In genomic region chr4:147782087-147782781, GRCh38 we compare ENCODE assay signal across 1 cellular context.
A peak's percentile ranks its signal among the peaks of the same experiment; 100 is the strongest.
TF ChIP-seq lines count a peak whose summit lies in the region.

No MANE protein-coding gene starts in this region.

TF ChIP-seq in HEK293, 187 proteins besides CTCF, POLR2A, EP300 and RAD21 (continued from another document and continues in another):
- TF ChIP-seq ZNF449 (tag by site-specific recombination; IDR thresholded peaks at IDR 0.05) (no peak), ZBTB7A (tag by site-specific recombination; IDR thresholded peaks at IDR 0.05; ENCODE audit: low read depth) (no peak), ZNF146 (tag by site-specific recombination; IDR thresholded peaks at IDR 0.05) (no peak), ZNF596 (tag by site-specific recombination; IDR thresholded peaks at IDR 0.05) (0 out of 2 replicates have a peak, but pooled peaks have one; percentile 19), ZIC2 (tag by site-specific recombination; IDR thresholded peaks at IDR 0.05) (peak; percentile 48), ZNF629 (tag by site-specific recombination; IDR thresholded peaks at IDR 0.05) (peak; percentile 79), ZNF10 (tag by site-specific recombination; IDR thresholded peaks at IDR 0.05) (0 out of 2 replicates have a peak, but pooled peaks have one; percentile 36), ZNF391 (tag by site-specific recombination; IDR thresholded peaks at IDR 0.05; ENCODE audit: borderline replicate concordance, low read depth) (no peak), ZNF311 (tag by site-specific recombination; IDR thresholded peaks at IDR 0.05; ENCODE audit: borderline replicate concordance) (no peak), PRDM2 (tag by site-specific recombination; IDR thresholded peaks at IDR 0.05; ENCODE audit: borderline replicate concordance) (no peak), IKZF3 (tag by site-specific recombination; IDR thresholded peaks at IDR 0.05) (peak; percentile 55; the same call in 1 of the 2 replicates), ZNF433 (tag by site-specific recombination; IDR thresholded peaks at IDR 0.05; ENCODE audit: low read depth) (no peak), ZXDB (tag by site-specific recombination; IDR thresholded peaks at IDR 0.05) (peak; percentile 51; the same call in 1 of the 2 replicates), PATZ1 (tag by site-specific recombination; IDR thresholded peaks at IDR 0.05) (peak; percentile 29; the same call in 1 of the 2 replicates), ZNF416 (tag by site-specific recombination; IDR thresholded peaks at IDR 0.05) (no peak), ZBTB20 (tag by site-specific recombination; IDR thresholded peaks at IDR 0.05) (peak; percentile 49; the same call in 1 of the 2 replicates), ZNF600 (tag by site-specific recombination; IDR thresholded peaks at IDR 0.05) (peak; percentile 93), ZNF423 (tag by site-specific recombination; IDR thresholded peaks at IDR 0.05) (no peak), KLF7 (tag by site-specific recombination; IDR thresholded peaks at IDR 0.05; ENCODE audit: borderline replicate concordance) (no peak), ZNF350 (tag by site-specific recombination; IDR thresholded peaks at IDR 0.05) (no peak), ZNF133 (tag by site-specific recombination; IDR thresholded peaks at IDR 0.05) (no peak), ZNF510 (tag by site-specific recombination; IDR thresholded peaks at IDR 0.05; ENCODE audit: insufficient replicate concordance) (no peak), ZSCAN4 (tag by site-specific recombination; IDR thresholded peaks at IDR 0.05) (no peak), ZNF670 (tag by site-specific recombination; IDR thresholded peaks at IDR 0.05; ENCODE audit: low read depth) (no peak), WT1 (tag by site-specific recombination; IDR thresholded peaks at IDR 0.05) (no peak), BCL11B (tag by site-specific recombination; IDR thresholded peaks at IDR 0.05; ENCODE audit: low read depth) (no peak), ZBTB8A (tag by site-specific recombination; IDR thresholded peaks at IDR 0.05) (no peak), TRIM28 (IDR thresholded peaks at IDR 0.05; ENCODE audit: borderline replicate concordance, low read length) (peak; percentile 88), ZSCAN30 (tag by site-specific recombination; IDR thresholded peaks at IDR 0.05) (no peak), ZNF48 (tag by site-specific recombination; IDR thresholded peaks at IDR 0.05) (no peak), ZNF513 (tag by site-specific recombination; IDR thresholded peaks at IDR 0.05) (no peak), ZNF184 (tag by site-specific recombination; IDR thresholded peaks at IDR 0.05) (no peak), ZNF169 (tag by site-specific recombination; IDR thresholded peaks at IDR 0.05) (no peak), ZSCAN5A (tag by site-specific recombination; IDR thresholded peaks at IDR 0.05) (no peak)
- TF ChIP-seq, protein P1, sequence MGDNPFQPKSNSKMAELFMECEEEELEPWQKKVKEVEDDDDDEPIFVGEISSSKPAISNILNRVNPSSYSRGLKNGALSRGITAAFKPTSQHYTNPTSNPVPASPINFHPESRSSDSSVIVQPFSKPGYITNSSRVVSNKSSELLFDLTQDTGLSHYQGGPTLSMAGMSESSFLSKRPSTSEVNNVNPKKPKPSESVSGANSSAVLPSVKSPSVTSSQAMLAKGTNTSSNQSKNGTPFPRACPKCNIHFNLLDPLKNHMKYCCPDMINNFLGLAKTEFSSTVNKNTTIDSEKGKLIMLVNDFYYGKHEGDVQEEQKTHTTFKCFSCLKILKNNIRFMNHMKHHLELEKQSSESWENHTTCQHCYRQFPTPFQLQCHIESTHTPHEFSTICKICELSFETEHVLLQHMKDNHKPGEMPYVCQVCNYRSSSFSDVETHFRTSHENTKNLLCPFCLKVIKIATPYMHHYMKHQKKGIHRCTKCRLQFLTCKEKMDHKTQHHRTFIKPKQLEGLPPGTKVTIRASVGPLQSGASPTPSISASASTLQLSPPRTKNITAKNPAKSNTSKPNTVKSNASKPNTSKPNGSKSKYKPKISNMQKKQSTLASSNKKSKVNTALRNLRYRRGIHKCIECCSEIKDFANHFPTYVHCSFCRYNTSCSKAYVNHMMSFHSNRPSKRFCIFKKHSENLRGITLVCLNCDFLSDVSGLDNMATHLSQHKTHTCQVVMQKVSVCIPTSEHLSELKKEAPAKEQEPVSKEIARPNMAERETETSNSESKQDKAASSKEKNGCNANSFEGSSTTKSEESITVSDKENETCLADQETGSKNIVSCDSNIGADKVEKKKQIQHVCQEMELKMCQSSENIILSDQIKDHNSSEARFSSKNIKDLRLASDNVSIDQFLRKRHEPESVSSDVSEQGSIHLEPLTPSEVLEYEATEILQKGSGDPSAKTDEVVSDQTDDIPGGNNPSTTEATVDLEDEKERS (tag by site-specific recombination; IDR thresholded peaks at IDR 0.05): no peak
- TF ChIP-seq, protein P2, sequence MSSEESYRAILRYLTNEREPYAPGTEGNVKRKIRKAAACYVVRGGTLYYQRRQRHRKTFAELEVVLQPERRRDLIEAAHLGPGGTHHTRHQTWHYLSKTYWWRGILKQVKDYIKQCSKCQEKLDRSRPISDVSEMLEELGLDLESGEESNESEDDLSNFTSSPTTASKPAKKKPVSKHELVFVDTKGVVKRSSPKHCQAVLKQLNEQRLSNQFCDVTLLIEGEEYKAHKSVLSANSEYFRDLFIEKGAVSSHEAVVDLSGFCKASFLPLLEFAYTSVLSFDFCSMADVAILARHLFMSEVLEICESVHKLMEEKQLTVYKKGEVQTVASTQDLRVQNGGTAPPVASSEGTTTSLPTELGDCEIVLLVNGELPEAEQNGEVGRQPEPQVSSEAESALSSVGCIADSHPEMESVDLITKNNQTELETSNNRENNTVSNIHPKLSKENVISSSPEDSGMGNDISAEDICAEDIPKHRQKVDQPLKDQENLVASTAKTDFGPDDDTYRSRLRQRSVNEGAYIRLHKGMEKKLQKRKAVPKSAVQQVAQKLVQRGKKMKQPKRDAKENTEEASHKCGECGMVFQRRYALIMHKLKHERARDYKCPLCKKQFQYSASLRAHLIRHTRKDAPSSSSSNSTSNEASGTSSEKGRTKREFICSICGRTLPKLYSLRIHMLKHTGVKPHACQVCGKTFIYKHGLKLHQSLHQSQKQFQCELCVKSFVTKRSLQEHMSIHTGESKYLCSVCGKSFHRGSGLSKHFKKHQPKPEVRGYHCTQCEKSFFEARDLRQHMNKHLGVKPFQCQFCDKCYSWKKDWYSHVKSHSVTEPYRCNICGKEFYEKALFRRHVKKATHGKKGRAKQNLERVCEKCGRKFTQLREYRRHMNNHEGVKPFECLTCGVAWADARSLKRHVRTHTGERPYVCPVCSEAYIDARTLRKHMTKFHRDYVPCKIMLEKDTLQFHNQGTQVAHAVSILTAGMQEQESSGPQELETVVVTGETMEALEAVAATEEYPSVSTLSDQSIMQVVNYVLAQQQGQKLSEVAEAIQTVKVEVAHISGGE (tag by site-specific recombination; conservative IDR thresholded peaks at IDR 0.05; ENCODE audit: low read depth): no peak
- TF ChIP-seq, protein P3, sequence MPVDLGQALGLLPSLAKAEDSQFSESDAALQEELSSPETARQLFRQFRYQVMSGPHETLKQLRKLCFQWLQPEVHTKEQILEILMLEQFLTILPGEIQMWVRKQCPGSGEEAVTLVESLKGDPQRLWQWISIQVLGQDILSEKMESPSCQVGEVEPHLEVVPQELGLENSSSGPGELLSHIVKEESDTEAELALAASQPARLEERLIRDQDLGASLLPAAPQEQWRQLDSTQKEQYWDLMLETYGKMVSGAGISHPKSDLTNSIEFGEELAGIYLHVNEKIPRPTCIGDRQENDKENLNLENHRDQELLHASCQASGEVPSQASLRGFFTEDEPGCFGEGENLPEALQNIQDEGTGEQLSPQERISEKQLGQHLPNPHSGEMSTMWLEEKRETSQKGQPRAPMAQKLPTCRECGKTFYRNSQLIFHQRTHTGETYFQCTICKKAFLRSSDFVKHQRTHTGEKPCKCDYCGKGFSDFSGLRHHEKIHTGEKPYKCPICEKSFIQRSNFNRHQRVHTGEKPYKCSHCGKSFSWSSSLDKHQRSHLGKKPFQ (tag by site-specific recombination; IDR thresholded peaks at IDR 0.05): 0 out of 2 replicates have a peak, but pooled peaks have one; percentile 33
